ENCODE assay signal across 8 cellular contexts in the genomic region with DNA sequence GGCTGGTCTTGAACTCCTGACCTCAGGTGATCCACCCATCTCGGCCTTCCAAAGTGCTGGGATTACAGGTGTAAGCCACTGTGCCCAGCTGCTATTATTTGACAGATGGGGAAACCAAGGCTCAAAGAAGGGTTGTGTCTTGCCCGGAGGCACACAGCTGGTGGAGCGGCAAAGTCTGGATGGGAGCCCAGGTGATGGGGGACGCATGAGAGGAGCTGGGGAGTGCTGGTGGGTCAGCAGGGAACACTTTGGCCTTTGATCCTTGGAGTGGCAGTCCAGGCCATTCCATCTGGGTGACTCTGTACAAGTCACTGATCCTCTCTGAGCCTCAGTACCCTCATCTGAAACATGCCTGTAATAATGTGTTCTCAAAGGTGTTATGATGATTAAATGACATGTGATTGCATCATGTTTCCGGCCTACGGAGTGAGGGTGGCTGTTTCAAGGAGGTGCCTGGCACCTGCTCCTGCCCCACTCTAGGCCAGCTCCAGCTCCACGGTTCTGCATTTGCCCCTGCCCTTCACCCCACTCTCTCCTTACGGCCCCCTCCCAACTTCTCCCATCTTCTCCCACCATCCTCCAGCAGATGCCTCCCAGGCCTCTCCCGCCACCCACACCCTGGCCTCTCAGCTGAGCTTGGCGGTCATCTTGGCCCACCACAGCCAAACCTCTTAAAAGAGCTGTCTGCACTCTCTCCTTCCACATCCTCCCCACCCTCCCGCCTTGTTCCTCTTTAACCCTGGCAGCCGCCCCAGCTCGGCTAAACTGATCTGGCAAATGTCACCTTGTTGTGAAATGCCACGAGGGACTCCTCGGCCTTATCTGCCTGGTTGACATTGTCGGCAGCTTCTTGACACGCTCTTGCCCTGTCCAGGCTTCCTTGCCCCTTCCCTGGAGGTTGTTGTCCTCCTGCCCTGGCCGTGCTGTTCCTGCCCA. TPM values are rescaled to one million over a fixed set of nuclear protein-coding genes. Genes with fewer than 3 reads are reported as not detected.
DNase-seq lines count a peak whose midpoint lies in the region; ATAC-seq, FAIRE-seq and TF ChIP-seq lines count a peak whose summit lies in the region.

No MANE protein-coding gene starts in this region.

- peak overlapping the region; percentile 62 for H3K4me3 Mint-ChIP-seq in astrocyte (ENCODE audit: unreplicated experiment)

- DNase-seq in DMS53 (lab: John Stamatoyannopoulos, UW): peak; percentile 68
- peak; percentile 88 for DNase-seq in NOMO-1 treated with dmso at 0.1 percent for 144 hours (lab: John Stamatoyannopoulos, UW; ENCODE audit: unreplicated experiment)
- DNase-seq in astrocyte (ENCODE audit: low read depth): peak; percentile 41
- DNase-seq in lower leg skin (ENCODE audit: low spot score in 2 of 2): peak; percentile 86 to 96
- no peak for DNase-seq in T1000 (lab: John Stamatoyannopoulos, UW)
- no peak for DNase-seq in epidermal melanocyte (ENCODE audit: insufficient read length, low spot score)

- H3K27ac ChIP-seq in astrocyte (ENCODE audit: low read depth, low read length): peak overlapping the region; percentile 29
- H3K27ac ChIP-seq in thymus (ENCODE audit: low read depth): peak overlapping the region; percentile 91

- H3K4me3 ChIP-seq in astrocyte (ENCODE audit: insufficient read depth, low read depth, low read length) (no peak overlapping the region), lower leg skin (ENCODE audit: low read depth, poor library complexity, severe bottlenecking) (no peak overlapping the region), thymus (ENCODE audit: low read length) (no peak overlapping the region)

- intact Hi-C loops in lower leg skin (cut with DNase I; ENCODE audit: low total_unique reads): no loop called here

- H3K9me3 Mint-ChIP-seq in astrocyte (ENCODE audit: unreplicated experiment): no peaks in the 10 kb centered on the region

- H3K4me2 ChIP-seq in astrocyte (ENCODE audit: low read length): no peak overlapping the region

- TF ChIP-seq POLR2A in lower leg skin (IDR thresholded peaks at IDR 0.05): no peak

- peaks cover 63% of the 10 kb centered on the region for H3K4me1 Mint-ChIP-seq in astrocyte (ENCODE audit: low read depth, unreplicated experiment)

- peak overlapping the region; percentile 90 for H3K27ac Mint-ChIP-seq in astrocyte (ENCODE audit: unreplicated experiment)

- TF ChIP-seq CTCF in astrocyte (IDR thresholded peaks at IDR 0.05; ENCODE audit: insufficient read depth, low read depth, low read length) (no peak), lower leg skin (IDR thresholded peaks at IDR 0.05) (no peak)

- H3K36me3 Mint-ChIP-seq in astrocyte (ENCODE audit: low read depth, unreplicated experiment): peaks cover 17% of the 10 kb centered on the region

- H3K4me1 ChIP-seq in astrocyte (ENCODE audit: insufficient read depth, low read length) (peaks cover 40% of the 10 kb centered on the region), thymus (ENCODE audit: control insufficient read depth, insufficient read depth, low read length) (peaks cover 19% of the 10 kb centered on the region)

- no peaks in the 10 kb centered on the region for H3K27me3 ChIP-seq in astrocyte (ENCODE audit: insufficient read depth, low read length)
- H3K27me3 ChIP-seq in thymus (ENCODE audit: control insufficient read depth, insufficient read depth): no peaks in the 10 kb centered on the region

- H3K36me3 ChIP-seq in astrocyte (ENCODE audit: insufficient read depth, low read length) (no peaks in the 10 kb centered on the region), thymus (ENCODE audit: control insufficient read depth, insufficient read depth) (no peaks in the 10 kb centered on the region)

- H4K20me1 ChIP-seq in astrocyte (ENCODE audit: insufficient read depth, low read length): peaks cover 55% of the 10 kb centered on the region

- ATAC-seq in GM18873 (IDR thresholded peaks at IDR 0.05; ENCODE audit: low FRiP score, unreplicated experiment): no peak

- H3K9ac ChIP-seq in astrocyte (ENCODE audit: low read length): peak overlapping the region; percentile 24

- peaks cover 2% of the 10 kb centered on the region for H3K79me2 ChIP-seq in astrocyte (ENCODE audit: insufficient read depth, low read length)

- no peak overlapping the region for H2AFZ ChIP-seq in astrocyte (ENCODE audit: low read depth, low read length)

- H3K27me3 Mint-ChIP-seq in astrocyte (ENCODE audit: low read depth, unreplicated experiment): no peaks in the 10 kb centered on the region

- WGBS in lower leg skin, 2 donors: 30 to 31% methylated on average over 18 of the region's 18 CpGs
- WGBS in thymus: 30% methylated on average over 18 of the region's 18 CpGs

- no peak for FAIRE-seq in astrocyte (lab: Jason Lieb, UNC)

- H3K9me3 ChIP-seq in astrocyte (ENCODE audit: insufficient read depth, low read depth, low read length) (no peaks in the 10 kb centered on the region), thymus (ENCODE audit: control insufficient read depth) (no peaks in the 10 kb centered on the region)

RNA-seq across cellular contexts. Expression of a gene that starts 5.5 kb away (rescaled TPM):
- total RNA-seq in astrocyte (350 and 371 TPM in 2 replicates), lower leg skin (10 to 100 TPM; 14.0 to 65.5 (median 27.6) TPM)
- 34.3 TPM for polyA plus RNA-seq in thymus

RNA-seq across cellular contexts. Expression of a gene that starts 18.4 kb away (rescaled TPM):
- total RNA-seq in astrocyte: 590 and 591 TPM in 2 replicates
- total RNA-seq in lower leg skin: 10 to 100 TPM; 11.8 to 31.7 (median 23.5) TPM
- 61.9 TPM for polyA plus RNA-seq in thymus

RNA-seq across cellular contexts. Expression of a gene that starts 30.6 kb away (rescaled TPM):
- 15.6 and 16.3 TPM in 2 replicates for total RNA-seq in astrocyte
- 1 to 10 TPM; 1.5 to 4.0 (median 2.0) TPM for total RNA-seq in lower leg skin
- polyA plus RNA-seq in thymus: 13.4 TPM

RNA-seq across cellular contexts. Expression of a gene that starts 32.4 kb away (rescaled TPM):
- total RNA-seq in astrocyte (9.9 TPM in 2 replicates), lower leg skin (10 to 100 TPM in 1 of 4 donors, 1 to 10 TPM in 3; 5.4 to 10.2 (median 8.0) TPM)
- polyA plus RNA-seq in thymus: 1.6 TPM

RNA-seq across cellular contexts. Expression of a gene that starts 37.8 kb away (rescaled TPM):
- total RNA-seq in astrocyte (92.5 and 99.5 TPM in 2 replicates), lower leg skin (100 to 1,000 TPM in 1 of 4 donors, 10 to 100 TPM in 3; 70.7 to 108 (median 88.6) TPM)
- 71.3 TPM for polyA plus RNA-seq in thymus

Comparison
In these comparisons a context has a peak if more than half of its experiments do, and no peak if none do; other contexts are left out.
1. DNase-seq: peak in DMS53 (single experiment), NOMO-1 treated with dmso at 0.1 percent for 144 hours (single experiment), astrocyte (single experiment) and lower leg skin (2 of 2); none in T1000 (single experiment) and epidermal melanocyte (single experiment).
2. RNA of a gene that starts 18.4 kb away (total RNA-seq): 590 to 591 TPM in astrocyte; 11.8 to 31.7 TPM in lower leg skin; every median in the first group is over 10 times any median in the second.